In genomic region chr11:111911563-111912401, GRCh38 we compare ENCODE assay signal across 1 cellular context.
TF ChIP-seq lines count a peak whose summit lies in the region.

TSS of gene CRYAB (minus strand) at chr11:111911770. CDS start at chr11:111911724, 46 bp downstream.

TF ChIP-seq in GM23338, 12 proteins besides CTCF, POLR2A, EP300 and RAD21 (continued from another document):
- no peak for TF ChIP-seq ZNF462 (CRISPR knock-in tag; IDR thresholded peaks at IDR 0.05)
